In genomic region chr5:8984386-8984785, GRCh38 we compare ENCODE assay signal across 9 cellular contexts.
"Had no signal": no experiment of that assay in that cellular context is flagged by ENCODE, and none has a peak within 500 bp of the region (broad histone marks: within the 10 kb centered on the region; RNA-seq: fewer than 3 reads in every experiment).

No MANE protein-coding gene starts in this region.

- H3K4me3 ChIP-seq: GM23248, HAP-1, K562 had no signal

- H3K9me3 ChIP-seq: HAP-1 had no signal

- H3K36me3 ChIP-seq: HAP-1 had no signal

- H3K4me1 ChIP-seq: HAP-1 had no signal

- ATAC-seq: HCT116, HepG2, K562 had no signal

- H3K9me3 Mint-ChIP-seq: HFFc6 had no signal

- H2AFZ ChIP-seq: GM23248 had no signal

- H3K27ac ChIP-seq: GM23248, HL-60 had no signal

- H3K27ac Mint-ChIP-seq: HFFc6 had no signal

- H3K4me3 Mint-ChIP-seq: HFFc6 had no signal

- DNase-seq: GM23248, GOT3, H7, HFFc6 had no signal
